Comparison of ENCODE assay signal across 1 cellular context in genomic region chr12:182381-182883, GRCh38.
A peak's percentile ranks its signal among the peaks of the same experiment; 100 is the strongest.
TF ChIP-seq lines count a peak whose summit lies in the region.

No MANE protein-coding gene starts in this region.

TF ChIP-seq in liver, 16 proteins besides CTCF, POLR2A, EP300 and RAD21 (continued from another document):
- TF ChIP-seq REST (IDR thresholded peaks at IDR 0.05), result peak; percentile 18
- TF ChIP-seq YY1 (IDR thresholded peaks at IDR 0.05), result no peak
- peak; percentile 90 for TF ChIP-seq NR2F2 (IDR thresholded peaks at IDR 0.05)
- TF ChIP-seq ZBTB33 (IDR thresholded peaks at IDR 0.05), result no peak
